ENCODE assay signal across 1 cellular context in the genomic region with DNA sequence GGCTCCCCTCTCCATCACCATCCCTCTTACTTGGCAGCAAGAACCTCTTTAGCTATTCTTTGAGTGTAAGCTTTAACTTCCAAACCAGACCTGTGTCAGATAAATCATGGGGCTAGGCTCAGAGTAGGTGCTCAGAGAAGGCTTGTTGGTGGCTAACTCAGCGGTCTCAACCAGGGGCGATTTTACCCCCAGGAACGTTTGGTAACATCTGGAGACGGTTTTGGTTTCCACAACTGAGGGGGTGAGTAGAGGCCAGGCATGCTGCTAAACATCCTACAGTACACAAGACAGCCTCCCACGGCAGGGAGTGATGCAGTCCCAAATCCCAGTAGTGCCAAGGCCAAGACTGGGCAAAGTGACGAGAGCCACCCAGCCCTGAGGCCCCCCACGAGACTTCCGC.
TF ChIP-seq lines count a peak whose summit lies in the region.

No MANE protein-coding gene starts in this region.

TF ChIP-seq in GM12878, 131 proteins besides CTCF, POLR2A, EP300 and RAD21 (continued from another document):
- 0 out of 4 replicates have a peak, but pooled peaks of 1 of the 2 experiments have one; percentile 4 for TF ChIP-seq IKZF2 (IDR thresholded peaks at IDR 0.05)
- TF ChIP-seq BHLHE40 (IDR thresholded peaks at IDR 0.05; ENCODE audit: borderline replicate concordance in 1 of 2, low read depth in 2 of 2, low read length in 1 of 2): peak in 1 of 2 experiments; percentile 3; a peak in 1 of 4 replicates
